ENCODE assay signal across 21 cellular contexts in genomic region chr7:36906448-36906847, GRCh38.
DNase-seq lines count a peak whose midpoint lies in the region; ATAC-seq, FAIRE-seq and TF ChIP-seq lines count a peak whose summit lies in the region.
"Had no signal": no experiment of that assay in that cellular context is flagged by ENCODE, and none has a peak within 500 bp of the region (broad histone marks: within the 10 kb centered on the region; RNA-seq: fewer than 3 reads in every experiment).

No MANE protein-coding gene starts in this region.

- H3K4me1 ChIP-seq in HepG2 (ENCODE audit: insufficient read depth, low read length) (peaks cover 20% of the 10 kb centered on the region), stomach (peaks cover 0 to 18% (median 0%) of the 10 kb centered on the region in 4 donors)

- TF ChIP-seq CTCF in HepG2 (CRISPR knock-in tag; IDR thresholded peaks at IDR 0.05) (no peak), stomach (IDR thresholded peaks at IDR 0.05) (no peak), lower leg skin (IDR thresholded peaks at IDR 0.05) (no peak)

- no peak overlapping the region for H3K9ac ChIP-seq in HepG2 (ENCODE audit: insufficient read depth, low read depth, low read length)
- H3K9ac ChIP-seq: GM23248 had no signal

- in situ Hi-C loops in HepG2 (cut with HindIII; ENCODE audit: extremely low pct_ligation_motif_present, low pct_unique_long_range_greater_than_20kb), result no loop called here

- BruUV-seq in HepG2 (replicated peaks; lab: Mats Ljungman, UMichigan), result no TSS peak

- H3K27ac ChIP-seq in HepG2 (ENCODE audit: extremely low read length, insufficient read depth, low read length) (no peak overlapping the region), stomach (no peak overlapping the region)
- H3K27ac ChIP-seq: GM23248 had no signal

- FAIRE-seq in HepG2 (lab: Jason Lieb, UNC), result no peak
- FAIRE-seq: GM12891, GM18507 had no signal

- intact Hi-C loops in HepG2 (cut with micrococcal nuclease; ENCODE audit: unreplicated experiment) (no loop called here), stomach (cut with DNase I; ENCODE audit: low total_unique reads) (no loop called here), lower leg skin (cut with DNase I; ENCODE audit: low total_unique reads) (no loop called here)

- POLR2A ChIA-PET in HepG2 (lab: Yijun Ruan, JAX), result no interaction called here

- CTCF ChIA-PET in HepG2 (lab: Yijun Ruan, JAX; ENCODE audit: low intra/inter-chr PET ratio, low total read pairs), result no interaction called here

- H3K4me3 ChIP-seq in HepG2 (replicated peaks in 1 of 3; ENCODE audit: insufficient read depth in 1 of 3, low read depth in 2 of 3, low read length in 3 of 3) (no peak overlapping the region), stomach (no peak overlapping the region), lower leg skin (ENCODE audit: low read depth, poor library complexity, severe bottlenecking) (no peak overlapping the region)
- H3K4me3 ChIP-seq: GM23248, MG63 had no signal

- no peaks in the 10 kb centered on the region for H3K79me2 ChIP-seq in HepG2 (ENCODE audit: insufficient read depth, low read length)

- H3K9me3 ChIP-seq in HepG2 (ENCODE audit: low read length) (no peaks in the 10 kb centered on the region), stomach (no peaks in the 10 kb centered on the region)
- H3K9me3 ChIP-seq: MG63 had no signal

- H3K27me3 ChIP-seq in HepG2 (ENCODE audit: control insufficient read depth in 1 of 2, insufficient read depth in 2 of 2, low read length in 2 of 2) (no peaks in the 10 kb centered on the region; a peak in 2 of 5 replicates), stomach (no peaks in the 10 kb centered on the region)
- H3K27me3 ChIP-seq: MG63 had no signal

- ATAC-seq in HepG2, result peak; percentile 46; the same call in 1 of the 3 replicates

- H3K36me3 ChIP-seq in HepG2 (replicated peaks in 1 of 2; ENCODE audit: control insufficient read depth in 1 of 2, insufficient read depth in 2 of 2, low read length in 2 of 2) (no peaks in the 10 kb centered on the region), stomach (no peaks in the 10 kb centered on the region)
- H3K36me3 ChIP-seq: MG63 had no signal

- H3K4me2 ChIP-seq in HepG2 (ENCODE audit: low read depth, low read length), result no peak overlapping the region

- 11% methylated on average over 4 of the region's 4 CpGs for WGBS in HepG2 (ENCODE audit: low lambda C conversion rate)
- WGBS in stomach, 5 donors, result 85 to 93% (median 86%) methylated on average over 4 of the region's 4 CpGs
- 93 to 94% methylated on average over 4 of the region's 4 CpGs for WGBS in lower leg skin, 2 donors

- H2AFZ ChIP-seq in HepG2 (ENCODE audit: low read length), result no peak overlapping the region
- H2AFZ ChIP-seq: GM23248 had no signal

- no peak for TF ChIP-seq RAD21 in HepG2 (CRISPR knock-in tag; IDR thresholded peaks at IDR 0.05)

- H4K20me1 ChIP-seq in HepG2 (ENCODE audit: insufficient read depth, low read length), result no peaks in the 10 kb centered on the region

- no peak for TF ChIP-seq POLR2A in HepG2 (IDR thresholded peaks at IDR 0.05; ENCODE audit: insufficient read depth in 1 of 2, low read depth in 2 of 2, low read length in 2 of 2)
- no peak for TF ChIP-seq POLR2A in stomach (IDR thresholded peaks at IDR 0.05)
- no peak for TF ChIP-seq POLR2A in lower leg skin (IDR thresholded peaks at IDR 0.05)

- TF ChIP-seq EP300 in HepG2 (IDR thresholded peaks at IDR 0.05; ENCODE audit: low read depth in 2 of 2, low read length in 2 of 2) (no peak), HepG2 (CRISPR knock-in tag; IDR thresholded peaks at IDR 0.05; ENCODE audit: borderline replicate concordance) (no peak), stomach (IDR thresholded peaks at IDR 0.05) (no peak)

- peak; percentile 35 for DNase-seq in DMS153 (lab: John Stamatoyannopoulos, UW)
- DNase-seq in ELF-1 (ENCODE audit: low read depth, low spot score), result peak; percentile 5
- DNase-seq in SHP77 treated with DMSO at 0.1 percent for 48 hours (lab: John Stamatoyannopoulos, UW), result peak; percentile 82
- DNase-seq in HepG2 (ENCODE audit: low spot score), result no peak
- DNase-seq in stomach, result no peak
- DNase-seq in lower leg skin (ENCODE audit: low spot score in 2 of 2), result no peak
- DNase-seq in DMS 273 treated with DMSO at 0.1 percent for 48 hours (lab: John Stamatoyannopoulos, UW), result no peak
- DNase-seq: ACHN, Calu3, GF-D8, GM23248, HCEC 1CT, IMR-90, Karpas-422, MG63, NCI-H1092, NCI-H187 treated with DMSO at 0.1 percent for 48 hours, RPMI8226, SW 1271 had no signal

TF ChIP-seq in HepG2, 621 proteins besides CTCF, POLR2A, EP300 and RAD21:
- TF ChIP-seq ATRX (CRISPR knock-in tag; IDR thresholded peaks at IDR 0.05; ENCODE audit: borderline replicate concordance) (no peak), TRIM24 (CRISPR knock-in tag; IDR thresholded peaks at IDR 0.05) (no peak), GABPB1 (CRISPR knock-in tag; IDR thresholded peaks at IDR 0.05) (no peak), ZNF770 (CRISPR knock-in tag; IDR thresholded peaks at IDR 0.05) (0 out of 2 replicates have a peak, but pooled peaks have one; percentile 32), ZNF460 (CRISPR knock-in tag; IDR thresholded peaks at IDR 0.05; ENCODE audit: borderline replicate concordance) (no peak)
- TF ChIP-seq, protein P1, sequence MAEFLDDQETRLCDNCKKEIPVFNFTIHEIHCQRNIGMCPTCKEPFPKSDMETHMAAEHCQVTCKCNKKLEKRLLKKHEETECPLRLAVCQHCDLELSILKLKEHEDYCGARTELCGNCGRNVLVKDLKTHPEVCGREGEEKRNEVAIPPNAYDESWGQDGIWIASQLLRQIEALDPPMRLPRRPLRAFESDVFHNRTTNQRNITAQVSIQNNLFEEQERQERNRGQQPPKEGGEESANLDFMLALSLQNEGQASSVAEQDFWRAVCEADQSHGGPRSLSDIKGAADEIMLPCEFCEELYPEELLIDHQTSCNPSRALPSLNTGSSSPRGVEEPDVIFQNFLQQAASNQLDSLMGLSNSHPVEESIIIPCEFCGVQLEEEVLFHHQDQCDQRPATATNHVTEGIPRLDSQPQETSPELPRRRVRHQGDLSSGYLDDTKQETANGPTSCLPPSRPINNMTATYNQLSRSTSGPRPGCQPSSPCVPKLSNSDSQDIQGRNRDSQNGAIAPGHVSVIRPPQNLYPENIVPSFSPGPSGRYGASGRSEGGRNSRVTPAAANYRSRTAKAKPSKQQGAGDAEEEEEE (CRISPR knock-in tag; IDR thresholded peaks at IDR 0.05; ENCODE audit: borderline replicate concordance), result no peak

Comparison
In these comparisons a context has a peak if more than half of its experiments do, and no peak if none do; other contexts are left out.
1. DNase-seq: peak in DMS153 (single experiment), ELF-1 (single experiment) and SHP77 treated with DMSO at 0.1 percent for 48 hours (single experiment); none in HepG2 (single experiment), stomach (single experiment), lower leg skin (0 of 2) and DMS 273 treated with DMSO at 0.1 percent for 48 hours (single experiment).